ENCODE assay signal across 2 cellular contexts in the genomic region with DNA sequence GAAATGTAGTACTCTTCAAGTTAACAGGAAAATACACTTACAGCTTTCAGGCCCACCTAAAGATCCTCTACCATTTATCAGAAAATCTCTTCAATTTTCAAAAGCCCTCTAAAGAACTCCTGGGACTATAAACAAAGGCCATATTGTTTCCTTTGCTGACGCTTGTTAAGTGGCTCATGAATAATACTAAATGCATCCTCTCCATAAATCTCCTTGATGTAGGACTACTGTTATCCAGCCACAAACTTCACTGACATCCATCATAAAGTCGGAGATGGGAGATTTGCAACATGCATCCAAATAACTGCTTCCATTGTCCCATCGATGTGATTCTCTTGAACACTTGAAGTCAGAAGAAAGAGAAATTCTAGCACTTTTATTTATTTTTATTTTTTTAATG.
TF ChIP-seq lines count a peak whose summit lies in the region.

No MANE protein-coding gene starts in this region.

TF ChIP-seq in SK-N-SH treated with all-trans-retinoic acid at 6 μM for 48 hours, 23 proteins besides CTCF, POLR2A, EP300 and RAD21 (continued from another document):
- peak; percentile 35; the same call in 1 of the 2 replicates for TF ChIP-seq ZC3H10 (CRISPR knock-in tag; IDR thresholded peaks at IDR 0.05)
- no peak for TF ChIP-seq ZNF565 (CRISPR knock-in tag; conservative IDR thresholded peaks at IDR 0.05; ENCODE audit: low read depth)
- no peak for TF ChIP-seq ZFP30 (CRISPR knock-in tag; IDR thresholded peaks at IDR 0.05)
- TF ChIP-seq CSDC2 (CRISPR knock-in tag; IDR thresholded peaks at IDR 0.05) = no peak
- TF ChIP-seq, protein P1, sequence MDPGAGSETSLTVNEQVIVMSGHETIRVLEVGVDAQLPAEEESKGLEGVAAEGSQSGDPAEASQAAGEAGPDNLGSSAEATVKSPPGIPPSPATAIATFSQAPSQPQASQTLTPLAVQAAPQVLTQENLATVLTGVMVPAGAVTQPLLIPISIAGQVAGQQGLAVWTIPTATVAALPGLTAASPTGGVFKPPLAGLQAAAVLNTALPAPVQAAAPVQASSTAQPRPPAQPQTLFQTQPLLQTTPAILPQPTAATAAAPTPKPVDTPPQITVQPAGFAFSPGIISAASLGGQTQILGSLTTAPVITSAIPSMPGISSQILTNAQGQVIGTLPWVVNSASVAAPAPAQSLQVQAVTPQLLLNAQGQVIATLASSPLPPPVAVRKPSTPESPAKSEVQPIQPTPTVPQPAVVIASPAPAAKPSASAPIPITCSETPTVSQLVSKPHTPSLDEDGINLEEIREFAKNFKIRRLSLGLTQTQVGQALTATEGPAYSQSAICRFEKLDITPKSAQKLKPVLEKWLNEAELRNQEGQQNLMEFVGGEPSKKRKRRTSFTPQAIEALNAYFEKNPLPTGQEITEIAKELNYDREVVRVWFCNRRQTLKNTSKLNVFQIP (CRISPR knock-in tag; IDR thresholded peaks at IDR 0.05; ENCODE audit: borderline replicate concordance, low read depth) = no peak
- TF ChIP-seq TOX (CRISPR knock-in tag; IDR thresholded peaks at IDR 0.05; ENCODE audit: borderline replicate concordance) = peak; percentile 46; the same call in 1 of the 2 replicates
- no peak for TF ChIP-seq GLIS3 (CRISPR knock-in tag; IDR thresholded peaks at IDR 0.05)
- no peak for TF ChIP-seq SNAI2 (CRISPR knock-in tag; IDR thresholded peaks at IDR 0.05)
- TF ChIP-seq, protein P2, sequence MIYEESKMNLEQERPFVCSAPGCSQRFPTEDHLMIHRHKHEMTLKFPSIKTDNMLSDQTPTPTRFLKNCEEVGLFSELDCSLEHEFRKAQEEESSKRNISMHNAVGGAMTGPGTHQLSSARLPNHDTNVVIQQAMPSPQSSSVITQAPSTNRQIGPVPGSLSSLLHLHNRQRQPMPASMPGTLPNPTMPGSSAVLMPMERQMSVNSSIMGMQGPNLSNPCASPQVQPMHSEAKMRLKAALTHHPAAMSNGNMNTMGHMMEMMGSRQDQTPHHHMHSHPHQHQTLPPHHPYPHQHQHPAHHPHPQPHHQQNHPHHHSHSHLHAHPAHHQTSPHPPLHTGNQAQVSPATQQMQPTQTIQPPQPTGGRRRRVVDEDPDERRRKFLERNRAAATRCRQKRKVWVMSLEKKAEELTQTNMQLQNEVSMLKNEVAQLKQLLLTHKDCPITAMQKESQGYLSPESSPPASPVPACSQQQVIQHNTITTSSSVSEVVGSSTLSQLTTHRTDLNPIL (CRISPR knock-in tag; IDR thresholded peaks at IDR 0.05; ENCODE audit: low read depth) = no peak
- no peak for TF ChIP-seq ARNTL (CRISPR knock-in tag; IDR thresholded peaks at IDR 0.05; ENCODE audit: borderline replicate concordance, low read depth)
- TF ChIP-seq, protein P3, sequence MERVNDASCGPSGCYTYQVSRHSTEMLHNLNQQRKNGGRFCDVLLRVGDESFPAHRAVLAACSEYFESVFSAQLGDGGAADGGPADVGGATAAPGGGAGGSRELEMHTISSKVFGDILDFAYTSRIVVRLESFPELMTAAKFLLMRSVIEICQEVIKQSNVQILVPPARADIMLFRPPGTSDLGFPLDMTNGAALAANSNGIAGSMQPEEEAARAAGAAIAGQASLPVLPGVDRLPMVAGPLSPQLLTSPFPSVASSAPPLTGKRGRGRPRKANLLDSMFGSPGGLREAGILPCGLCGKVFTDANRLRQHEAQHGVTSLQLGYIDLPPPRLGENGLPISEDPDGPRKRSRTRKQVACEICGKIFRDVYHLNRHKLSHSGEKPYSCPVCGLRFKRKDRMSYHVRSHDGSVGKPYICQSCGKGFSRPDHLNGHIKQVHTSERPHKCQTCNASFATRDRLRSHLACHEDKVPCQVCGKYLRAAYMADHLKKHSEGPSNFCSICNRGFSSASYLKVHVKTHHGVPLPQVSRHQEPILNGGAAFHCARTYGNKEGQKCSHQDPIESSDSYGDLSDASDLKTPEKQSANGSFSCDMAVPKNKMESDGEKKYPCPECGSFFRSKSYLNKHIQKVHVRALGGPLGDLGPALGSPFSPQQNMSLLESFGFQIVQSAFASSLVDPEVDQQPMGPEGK (CRISPR knock-in tag; IDR thresholded peaks at IDR 0.05; ENCODE audit: borderline replicate concordance) = no peak
- TF ChIP-seq, protein P4, sequence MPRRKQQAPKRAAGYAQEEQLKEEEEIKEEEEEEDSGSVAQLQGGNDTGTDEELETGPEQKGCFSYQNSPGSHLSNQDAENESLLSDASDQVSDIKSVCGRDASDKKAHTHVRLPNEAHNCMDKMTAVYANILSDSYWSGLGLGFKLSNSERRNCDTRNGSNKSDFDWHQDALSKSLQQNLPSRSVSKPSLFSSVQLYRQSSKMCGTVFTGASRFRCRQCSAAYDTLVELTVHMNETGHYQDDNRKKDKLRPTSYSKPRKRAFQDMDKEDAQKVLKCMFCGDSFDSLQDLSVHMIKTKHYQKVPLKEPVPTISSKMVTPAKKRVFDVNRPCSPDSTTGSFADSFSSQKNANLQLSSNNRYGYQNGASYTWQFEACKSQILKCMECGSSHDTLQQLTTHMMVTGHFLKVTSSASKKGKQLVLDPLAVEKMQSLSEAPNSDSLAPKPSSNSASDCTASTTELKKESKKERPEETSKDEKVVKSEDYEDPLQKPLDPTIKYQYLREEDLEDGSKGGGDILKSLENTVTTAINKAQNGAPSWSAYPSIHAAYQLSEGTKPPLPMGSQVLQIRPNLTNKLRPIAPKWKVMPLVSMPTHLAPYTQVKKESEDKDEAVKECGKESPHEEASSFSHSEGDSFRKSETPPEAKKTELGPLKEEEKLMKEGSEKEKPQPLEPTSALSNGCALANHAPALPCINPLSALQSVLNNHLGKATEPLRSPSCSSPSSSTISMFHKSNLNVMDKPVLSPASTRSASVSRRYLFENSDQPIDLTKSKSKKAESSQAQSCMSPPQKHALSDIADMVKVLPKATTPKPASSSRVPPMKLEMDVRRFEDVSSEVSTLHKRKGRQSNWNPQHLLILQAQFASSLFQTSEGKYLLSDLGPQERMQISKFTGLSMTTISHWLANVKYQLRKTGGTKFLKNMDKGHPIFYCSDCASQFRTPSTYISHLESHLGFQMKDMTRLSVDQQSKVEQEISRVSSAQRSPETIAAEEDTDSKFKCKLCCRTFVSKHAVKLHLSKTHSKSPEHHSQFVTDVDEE (CRISPR knock-in tag; IDR thresholded peaks at IDR 0.05) = no peak

TF ChIP-seq in SK-N-SH, 30 proteins besides CTCF, POLR2A, EP300 and RAD21 (continued from another document):
- TF ChIP-seq, protein P5, sequence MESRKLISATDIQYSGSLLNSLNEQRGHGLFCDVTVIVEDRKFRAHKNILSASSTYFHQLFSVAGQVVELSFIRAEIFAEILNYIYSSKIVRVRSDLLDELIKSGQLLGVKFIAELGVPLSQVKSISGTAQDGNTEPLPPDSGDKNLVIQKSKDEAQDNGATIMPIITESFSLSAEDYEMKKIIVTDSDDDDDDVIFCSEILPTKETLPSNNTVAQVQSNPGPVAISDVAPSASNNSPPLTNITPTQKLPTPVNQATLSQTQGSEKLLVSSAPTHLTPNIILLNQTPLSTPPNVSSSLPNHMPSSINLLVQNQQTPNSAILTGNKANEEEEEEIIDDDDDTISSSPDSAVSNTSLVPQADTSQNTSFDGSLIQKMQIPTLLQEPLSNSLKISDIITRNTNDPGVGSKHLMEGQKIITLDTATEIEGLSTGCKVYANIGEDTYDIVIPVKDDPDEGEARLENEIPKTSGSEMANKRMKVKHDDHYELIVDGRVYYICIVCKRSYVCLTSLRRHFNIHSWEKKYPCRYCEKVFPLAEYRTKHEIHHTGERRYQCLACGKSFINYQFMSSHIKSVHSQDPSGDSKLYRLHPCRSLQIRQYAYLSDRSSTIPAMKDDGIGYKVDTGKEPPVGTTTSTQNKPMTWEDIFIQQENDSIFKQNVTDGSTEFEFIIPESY (IDR thresholded peaks at IDR 0.05; ENCODE audit: borderline replicate concordance, low read depth) = no peak
- TF ChIP-seq POLR2AphosphoS5 (IDR thresholded peaks at IDR 0.05; ENCODE audit: low read depth, low read length) (no peak), RFX5 (IDR thresholded peaks at IDR 0.05; ENCODE audit: low read length) (no peak), GATA2 (CRISPR knock-in tag; IDR thresholded peaks at IDR 0.05) (no peak), JUND (IDR thresholded peaks at IDR 0.05) (no peak), MEF2A (IDR thresholded peaks at IDR 0.05; ENCODE audit: borderline replicate concordance, low read depth) (no peak), SIN3A (IDR thresholded peaks at IDR 0.05; ENCODE audit: borderline replicate concordance, low read depth, low read length) (no peak), MXI1 (IDR thresholded peaks at IDR 0.05; ENCODE audit: low read depth, low read length) (no peak)
- TF ChIP-seq, protein P6, sequence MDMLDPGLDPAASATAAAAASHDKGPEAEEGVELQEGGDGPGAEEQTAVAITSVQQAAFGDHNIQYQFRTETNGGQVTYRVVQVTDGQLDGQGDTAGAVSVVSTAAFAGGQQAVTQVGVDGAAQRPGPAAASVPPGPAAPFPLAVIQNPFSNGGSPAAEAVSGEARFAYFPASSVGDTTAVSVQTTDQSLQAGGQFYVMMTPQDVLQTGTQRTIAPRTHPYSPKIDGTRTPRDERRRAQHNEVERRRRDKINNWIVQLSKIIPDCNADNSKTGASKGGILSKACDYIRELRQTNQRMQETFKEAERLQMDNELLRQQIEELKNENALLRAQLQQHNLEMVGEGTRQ (IDR thresholded peaks at IDR 0.05; ENCODE audit: borderline replicate concordance, low read depth, low read length) = no peak
- TF ChIP-seq, protein P7, sequence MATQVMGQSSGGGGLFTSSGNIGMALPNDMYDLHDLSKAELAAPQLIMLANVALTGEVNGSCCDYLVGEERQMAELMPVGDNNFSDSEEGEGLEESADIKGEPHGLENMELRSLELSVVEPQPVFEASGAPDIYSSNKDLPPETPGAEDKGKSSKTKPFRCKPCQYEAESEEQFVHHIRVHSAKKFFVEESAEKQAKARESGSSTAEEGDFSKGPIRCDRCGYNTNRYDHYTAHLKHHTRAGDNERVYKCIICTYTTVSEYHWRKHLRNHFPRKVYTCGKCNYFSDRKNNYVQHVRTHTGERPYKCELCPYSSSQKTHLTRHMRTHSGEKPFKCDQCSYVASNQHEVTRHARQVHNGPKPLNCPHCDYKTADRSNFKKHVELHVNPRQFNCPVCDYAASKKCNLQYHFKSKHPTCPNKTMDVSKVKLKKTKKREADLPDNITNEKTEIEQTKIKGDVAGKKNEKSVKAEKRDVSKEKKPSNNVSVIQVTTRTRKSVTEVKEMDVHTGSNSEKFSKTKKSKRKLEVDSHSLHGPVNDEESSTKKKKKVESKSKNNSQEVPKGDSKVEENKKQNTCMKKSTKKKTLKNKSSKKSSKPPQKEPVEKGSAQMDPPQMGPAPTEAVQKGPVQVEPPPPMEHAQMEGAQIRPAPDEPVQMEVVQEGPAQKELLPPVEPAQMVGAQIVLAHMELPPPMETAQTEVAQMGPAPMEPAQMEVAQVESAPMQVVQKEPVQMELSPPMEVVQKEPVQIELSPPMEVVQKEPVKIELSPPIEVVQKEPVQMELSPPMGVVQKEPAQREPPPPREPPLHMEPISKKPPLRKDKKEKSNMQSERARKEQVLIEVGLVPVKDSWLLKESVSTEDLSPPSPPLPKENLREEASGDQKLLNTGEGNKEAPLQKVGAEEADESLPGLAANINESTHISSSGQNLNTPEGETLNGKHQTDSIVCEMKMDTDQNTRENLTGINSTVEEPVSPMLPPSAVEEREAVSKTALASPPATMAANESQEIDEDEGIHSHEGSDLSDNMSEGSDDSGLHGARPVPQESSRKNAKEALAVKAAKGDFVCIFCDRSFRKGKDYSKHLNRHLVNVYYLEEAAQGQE (IDR thresholded peaks at IDR 0.05; ENCODE audit: low read depth, low read length) = no peak
- TF ChIP-seq, protein P8, sequence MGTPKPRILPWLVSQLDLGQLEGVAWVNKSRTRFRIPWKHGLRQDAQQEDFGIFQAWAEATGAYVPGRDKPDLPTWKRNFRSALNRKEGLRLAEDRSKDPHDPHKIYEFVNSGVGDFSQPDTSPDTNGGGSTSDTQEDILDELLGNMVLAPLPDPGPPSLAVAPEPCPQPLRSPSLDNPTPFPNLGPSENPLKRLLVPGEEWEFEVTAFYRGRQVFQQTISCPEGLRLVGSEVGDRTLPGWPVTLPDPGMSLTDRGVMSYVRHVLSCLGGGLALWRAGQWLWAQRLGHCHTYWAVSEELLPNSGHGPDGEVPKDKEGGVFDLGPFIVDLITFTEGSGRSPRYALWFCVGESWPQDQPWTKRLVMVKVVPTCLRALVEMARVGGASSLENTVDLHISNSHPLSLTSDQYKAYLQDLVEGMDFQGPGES (IDR thresholded peaks at IDR 0.05; ENCODE audit: low read depth, low read length) = no peak
